1 cellular context compared by ENCODE assay signal in the genomic region with DNA sequence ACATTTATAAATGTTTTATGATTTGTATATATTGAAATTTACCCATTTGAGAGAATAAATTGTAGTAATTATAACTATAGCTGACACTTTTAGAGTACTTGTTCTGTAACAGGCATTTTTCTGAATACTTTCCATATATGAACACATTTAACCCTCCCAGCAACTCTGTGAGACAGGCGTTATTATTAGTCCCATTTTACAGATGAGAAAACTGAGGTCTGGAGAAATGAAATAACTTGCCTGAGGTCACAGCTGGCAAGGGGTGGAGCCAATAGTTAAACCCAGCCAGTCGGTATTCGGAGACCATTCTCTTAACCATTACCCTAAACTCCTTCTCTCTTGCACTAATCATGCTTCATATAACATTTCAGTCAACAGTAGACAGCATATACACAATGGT.
TF ChIP-seq lines count a peak whose summit lies in the region.

No MANE protein-coding gene starts in this region.

TF ChIP-seq in H1, 55 proteins besides CTCF, POLR2A, EP300 and RAD21 (continued from another document):
- TF ChIP-seq, protein P1, sequence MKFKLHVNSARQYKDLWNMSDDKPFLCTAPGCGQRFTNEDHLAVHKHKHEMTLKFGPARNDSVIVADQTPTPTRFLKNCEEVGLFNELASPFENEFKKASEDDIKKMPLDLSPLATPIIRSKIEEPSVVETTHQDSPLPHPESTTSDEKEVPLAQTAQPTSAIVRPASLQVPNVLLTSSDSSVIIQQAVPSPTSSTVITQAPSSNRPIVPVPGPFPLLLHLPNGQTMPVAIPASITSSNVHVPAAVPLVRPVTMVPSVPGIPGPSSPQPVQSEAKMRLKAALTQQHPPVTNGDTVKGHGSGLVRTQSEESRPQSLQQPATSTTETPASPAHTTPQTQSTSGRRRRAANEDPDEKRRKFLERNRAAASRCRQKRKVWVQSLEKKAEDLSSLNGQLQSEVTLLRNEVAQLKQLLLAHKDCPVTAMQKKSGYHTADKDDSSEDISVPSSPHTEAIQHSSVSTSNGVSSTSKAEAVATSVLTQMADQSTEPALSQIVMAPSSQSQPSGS (IDR thresholded peaks at IDR 0.05; ENCODE audit: low read length) = no peak
- TF ChIP-seq JUN (IDR thresholded peaks at IDR 0.05; ENCODE audit: low read depth, low read length) = no peak
